11 cellular contexts compared by ENCODE assay signal in genomic region chr1:19455353-19455752, GRCh38. TPM values are rescaled to one million over a fixed set of nuclear protein-coding genes. Genes with fewer than 3 reads are reported as not detected.
DNase-seq lines count a peak whose midpoint lies in the region; ATAC-seq and TF ChIP-seq lines count a peak whose summit lies in the region.
"Had no signal": no experiment of that assay in that cellular context is flagged by ENCODE, and none has a peak within 500 bp of the region (broad histone marks: within the 10 kb centered on the region; RNA-seq: fewer than 3 reads in every experiment).

No MANE protein-coding gene starts in this region.

- H4K20me1 ChIP-seq in GM23338 (replicated peaks; ENCODE audit: insufficient read depth) (peaks cover 96% of the 10 kb centered on the region), smooth muscle cell (ENCODE audit: low read depth) (peaks cover 99% of the 10 kb centered on the region)

- H3F3A ChIP-seq in GM23338 (replicated peaks; ENCODE audit: low read depth) (no peaks in the 10 kb centered on the region), smooth muscle cell (ENCODE audit: low read depth) (peaks cover 3% of the 10 kb centered on the region)

- CTCF ChIA-PET in WTC11 (lab: Charles Lee) = interaction anchor here (1.0 to 1.6 kb wide), 3 partner anchors 32 to 199 kb away, joined by 3 to 4 read pairs (median 3); no protein-coding TSS in a partner anchor

- H3K36me3 Mint-ChIP-seq in GM23338 (ENCODE audit: low read depth) (no peaks in the 10 kb centered on the region), WTC11 (no peaks in the 10 kb centered on the region; the same call in 1 of the 2 replicates), immature natural killer cell (no peaks in the 10 kb centered on the region)

- peaks cover 78% of the 10 kb centered on the region for H3K4me1 Mint-ChIP-seq in GM23338
- H3K4me1 Mint-ChIP-seq in WTC11 = peaks cover 84% of the 10 kb centered on the region
- peaks cover 91 to 95% of the 10 kb centered on the region in 2 donors for H3K4me1 Mint-ChIP-seq in immature natural killer cell

- peak overlapping the region; percentile 61; the same call in 1 of the 2 replicates for H3K27ac ChIP-seq in GM23338 (ENCODE audit: low read depth)
- H3K27ac ChIP-seq in smooth muscle cell (ENCODE audit: low read depth) = peak overlapping the region; percentile 74

- peak overlapping the region; percentile 60; the same call in 1 of the 2 replicates for H3K4me2 ChIP-seq in GM23338
- peak overlapping the region; percentile 67 for H3K4me2 ChIP-seq in smooth muscle cell

- H2AFZ ChIP-seq in GM23338 = no peak overlapping the region
- no peak overlapping the region for H2AFZ ChIP-seq in smooth muscle cell (ENCODE audit: low read depth)

- H3K9me2 ChIP-seq in GM23338 (ENCODE audit: insufficient read depth) = no peaks in the 10 kb centered on the region

- H3K9ac ChIP-seq in smooth muscle cell (ENCODE audit: low read depth) = no peak overlapping the region

- POLR2A ChIA-PET in WTC11 (lab: Charles Lee) = no interaction called here

- H3K4me3 Mint-ChIP-seq in GM23338 = no peak overlapping the region
- no peak overlapping the region for H3K4me3 Mint-ChIP-seq in WTC11
- peak overlapping the region in 3 of 5 donors; percentile 22 to 24 (median 23) for H3K4me3 Mint-ChIP-seq in immature natural killer cell

- no peak overlapping the region for H3K27ac Mint-ChIP-seq in GM23338
- peak overlapping the region; percentile 69; the same call in 1 of the 2 replicates for H3K27ac Mint-ChIP-seq in WTC11
- peak overlapping the region; percentile 41 to 81 (median 68) for H3K27ac Mint-ChIP-seq in immature natural killer cell

- H3K9me3 Mint-ChIP-seq in GM23338 (no peaks in the 10 kb centered on the region), WTC11 (no peaks in the 10 kb centered on the region), immature natural killer cell (no peaks in the 10 kb centered on the region)

- H3K79me2 ChIP-seq in GM23338 (replicated peaks; ENCODE audit: insufficient read depth) (peaks cover 100% of the 10 kb centered on the region), smooth muscle cell (ENCODE audit: low read depth) (peaks cover 93% of the 10 kb centered on the region)

- no peaks in the 10 kb centered on the region for H3K36me3 ChIP-seq in GM23338 (ENCODE audit: insufficient read depth)
- H3K36me3 ChIP-seq in smooth muscle cell (ENCODE audit: low read depth) = no peaks in the 10 kb centered on the region

- ATAC-seq in GM23338 (no peak), WTC11 (no peak), GM18502 (IDR thresholded peaks at IDR 0.05; ENCODE audit: poor library complexity, unreplicated experiment) (no peak), GM19397 (IDR thresholded peaks at IDR 0.05; ENCODE audit: unreplicated experiment) (no peak)

- H3K4me3 ChIP-seq in GM23338 (no peak overlapping the region), smooth muscle cell (no peak overlapping the region)
- H3K4me3 ChIP-seq: lung had no signal

- no peak for TF ChIP-seq CTCF in GM23338 (conservative IDR thresholded peaks at IDR 0.05; ENCODE audit: low read depth in 2 of 2)
- TF ChIP-seq CTCF in WTC11 (IDR thresholded peaks at IDR 0.05) = no peak
- TF ChIP-seq CTCF in smooth muscle cell (IDR thresholded peaks at IDR 0.05; ENCODE audit: borderline replicate concordance, insufficient read depth, poor library complexity, severe bottlenecking) = no peak

- 83% methylated on average over 8 of the region's 8 CpGs for WGBS in smooth muscle cell (ENCODE audit: low lambda C conversion rate)

- DNase-seq in GM23338 (ENCODE audit: low spot score) (no peak), WTC11 (ENCODE audit: low spot score) (no peak), immature natural killer cell (no peak), smooth muscle cell (lab: John Stamatoyannopoulos, UW; ENCODE audit: unreplicated experiment) (no peak), NCI-H2196 treated with DMSO at 0.1 percent for 48 hours (lab: John Stamatoyannopoulos, UW; ENCODE audit: unreplicated experiment) (no peak)
- DNase-seq: central memory CD4-positive, alpha-beta T cell; DMS153; stimulated activated CD4-positive, alpha-beta T cell treated with anti-CD3 and anti-CD28 coated beads, Interleukin-12 subunit alpha, Interleukin-12 subunit beta, amount 100 ng/mL, for 4 hours had no signal

- H3K9me3 ChIP-seq in smooth muscle cell (replicated peaks; ENCODE audit: low read depth) = no peaks in the 10 kb centered on the region

- H3K4me1 ChIP-seq in GM23338 (ENCODE audit: insufficient read depth) (peaks cover 69% of the 10 kb centered on the region), smooth muscle cell (ENCODE audit: low read depth) (peaks cover 61% of the 10 kb centered on the region)

- H3K27me3 Mint-ChIP-seq in GM23338 (ENCODE audit: insufficient read depth, low read depth, poor library complexity) = peaks cover 7% of the 10 kb centered on the region
- H3K27me3 Mint-ChIP-seq in WTC11 (ENCODE audit: low read depth) = no peaks in the 10 kb centered on the region
- H3K27me3 Mint-ChIP-seq in immature natural killer cell (ENCODE audit: low read depth in 3 of 3) = peaks cover 0 to 1% (median 0%) of the 10 kb centered on the region in 3 donors

- H3K27me3 ChIP-seq in GM23338 (ENCODE audit: insufficient read depth) (no peaks in the 10 kb centered on the region), smooth muscle cell (ENCODE audit: low read depth) (no peaks in the 10 kb centered on the region)

TF ChIP-seq in GM23338, 12 proteins besides CTCF, POLR2A, EP300 and RAD21 (continues in another document):
- TF ChIP-seq NANOG (IDR thresholded peaks at IDR 0.05; ENCODE audit: borderline replicate concordance) = no peak
- TF ChIP-seq ZNF114 (CRISPR knock-in tag; IDR thresholded peaks at IDR 0.05) = no peak
- TF ChIP-seq, protein P1, sequence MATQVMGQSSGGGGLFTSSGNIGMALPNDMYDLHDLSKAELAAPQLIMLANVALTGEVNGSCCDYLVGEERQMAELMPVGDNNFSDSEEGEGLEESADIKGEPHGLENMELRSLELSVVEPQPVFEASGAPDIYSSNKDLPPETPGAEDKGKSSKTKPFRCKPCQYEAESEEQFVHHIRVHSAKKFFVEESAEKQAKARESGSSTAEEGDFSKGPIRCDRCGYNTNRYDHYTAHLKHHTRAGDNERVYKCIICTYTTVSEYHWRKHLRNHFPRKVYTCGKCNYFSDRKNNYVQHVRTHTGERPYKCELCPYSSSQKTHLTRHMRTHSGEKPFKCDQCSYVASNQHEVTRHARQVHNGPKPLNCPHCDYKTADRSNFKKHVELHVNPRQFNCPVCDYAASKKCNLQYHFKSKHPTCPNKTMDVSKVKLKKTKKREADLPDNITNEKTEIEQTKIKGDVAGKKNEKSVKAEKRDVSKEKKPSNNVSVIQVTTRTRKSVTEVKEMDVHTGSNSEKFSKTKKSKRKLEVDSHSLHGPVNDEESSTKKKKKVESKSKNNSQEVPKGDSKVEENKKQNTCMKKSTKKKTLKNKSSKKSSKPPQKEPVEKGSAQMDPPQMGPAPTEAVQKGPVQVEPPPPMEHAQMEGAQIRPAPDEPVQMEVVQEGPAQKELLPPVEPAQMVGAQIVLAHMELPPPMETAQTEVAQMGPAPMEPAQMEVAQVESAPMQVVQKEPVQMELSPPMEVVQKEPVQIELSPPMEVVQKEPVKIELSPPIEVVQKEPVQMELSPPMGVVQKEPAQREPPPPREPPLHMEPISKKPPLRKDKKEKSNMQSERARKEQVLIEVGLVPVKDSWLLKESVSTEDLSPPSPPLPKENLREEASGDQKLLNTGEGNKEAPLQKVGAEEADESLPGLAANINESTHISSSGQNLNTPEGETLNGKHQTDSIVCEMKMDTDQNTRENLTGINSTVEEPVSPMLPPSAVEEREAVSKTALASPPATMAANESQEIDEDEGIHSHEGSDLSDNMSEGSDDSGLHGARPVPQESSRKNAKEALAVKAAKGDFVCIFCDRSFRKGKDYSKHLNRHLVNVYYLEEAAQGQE (IDR thresholded peaks at IDR 0.05; ENCODE audit: unreplicated experiment) = no peak
- no peak for TF ChIP-seq ZNF331 (CRISPR knock-in tag; IDR thresholded peaks at IDR 0.05; ENCODE audit: low read depth)
- no peak for TF ChIP-seq STAT1 (IDR thresholded peaks at IDR 0.05; ENCODE audit: unreplicated experiment)
- no peak for TF ChIP-seq CREB1 (CRISPR knock-in tag; IDR thresholded peaks at IDR 0.05; ENCODE audit: low read depth)

TF ChIP-seq in WTC11, 78 proteins besides CTCF, POLR2A, EP300 and RAD21 (continues in another document):
- no peak for TF ChIP-seq TEAD4 (CRISPR knock-in tag; IDR thresholded peaks at IDR 0.05)
- peak; percentile 66 for TF ChIP-seq PRDM15 (CRISPR knock-in tag; IDR thresholded peaks at IDR 0.05)
- no peak for TF ChIP-seq GTF2I (CRISPR knock-in tag; conservative IDR thresholded peaks at IDR 0.05)

RNA-seq across cellular contexts. Expression of gene CAPZB, which starts 30.0 kb away (rescaled TPM):
- total RNA-seq in GM23338 (2014; rRNA removed; shearing (Covaris generic)) = 183 and 195 TPM in 2 replicates
- 320 and 348 TPM in 2 replicates for polyA plus RNA-seq in GM23338 (2016; fragmentation: Nextera tagmentation; extraction: Ambion mirVana)
- 348 to 380 TPM (median 363 TPM) in 3 replicates for total RNA-seq in WTC11 (2021)
- polyA plus RNA-seq in immature natural killer cell = 100 to 1,000 TPM; 447 to 644 (median 455) TPM
- 205 and 209 TPM in 2 replicates for total RNA-seq in smooth muscle cell
- 405 TPM in 2 replicates for polyA plus RNA-seq in smooth muscle cell

Comparison
In these comparisons a context has a peak if more than half of its experiments do, and no peak if none do; other contexts are left out.
1. H3K4me3 Mint-ChIP-seq: peak in immature natural killer cell (3 of 5); none in GM23338 (single experiment) and WTC11 (single experiment).